In genomic region chr2:221318751-221319150, GRCh38 we compare ENCODE assay signal across 16 cellular contexts.
DNase-seq lines count a peak whose midpoint lies in the region; ATAC-seq, FAIRE-seq and TF ChIP-seq lines count a peak whose summit lies in the region.
"Had no signal": no experiment of that assay in that cellular context is flagged by ENCODE, and none has a peak within 500 bp of the region (broad histone marks: within the 10 kb centered on the region; RNA-seq: fewer than 3 reads in every experiment).

No MANE protein-coding gene starts in this region.

- H3K9ac ChIP-seq in IMR-90 (ENCODE audit: low read depth, low read length) (no peak overlapping the region), kidney (ENCODE audit: low read length in 2 of 2) (no peak overlapping the region)

- no peaks in the 10 kb centered on the region for H4K20me1 ChIP-seq in IMR-90 (ENCODE audit: insufficient read depth, low read length)

- H3K4me3 ChIP-seq in IMR-90 (ENCODE audit: insufficient read depth, low read depth, low read length) (no peak overlapping the region), kidney (ENCODE audit: low read length in 2 of 2) (no peak overlapping the region)
- H3K4me3 ChIP-seq: A549 had no signal

- H2AK5ac ChIP-seq in IMR-90 (ENCODE audit: low read depth, low read length) = no peak overlapping the region

- TF ChIP-seq CTCF in IMR-90 (conservative IDR thresholded peaks at IDR 0.05; ENCODE audit: low read depth, low read length) (no peak), kidney (IDR thresholded peaks at IDR 0.05; ENCODE audit: borderline replicate concordance, extremely low read depth, insufficient read depth) (no peak)

- DNase-seq in EH (ENCODE audit: low read depth) = peak; percentile 47
- DNase-seq in IMR-90 = peak; percentile 1
- DNase-seq in myocyte (ENCODE audit: low read depth) = peak; percentile 73
- no peak for DNase-seq in kidney
- no peak for DNase-seq in NCI-H2196 (lab: John Stamatoyannopoulos, UW; ENCODE audit: unreplicated experiment)
- DNase-seq in iPS-NIHi7 (ENCODE audit: extremely low spot score) = no peak
- DNase-seq: AML-193; C1 segment of cervical spinal cord; Calu3; CD4-positive, alpha-beta T cell; DMS79; GDM1; HCEC 1CT; HFFc6 had no signal

- H3K14ac ChIP-seq in IMR-90 (replicated peaks; ENCODE audit: low read depth, low read length) = no peak overlapping the region

- no peak overlapping the region for H3K27ac ChIP-seq in IMR-90 (ENCODE audit: insufficient read depth, low read length)
- no peak overlapping the region for H3K27ac ChIP-seq in kidney (ENCODE audit: low read depth in 2 of 2, low read length in 2 of 2)
- H3K27ac ChIP-seq: A549 had no signal

- H3K27me3 ChIP-seq in IMR-90 (ENCODE audit: control insufficient read depth, insufficient read depth, low read length) = peaks cover 6% of the 10 kb centered on the region; the same call in 1 of the 2 replicates

- H4K5ac ChIP-seq in IMR-90 (ENCODE audit: low read depth, low read length) = no peak overlapping the region

- in situ Hi-C loops in IMR-90 (cut with MboI; ENCODE audit: low sequenced_read_pairs) = no loop called here

- no peak overlapping the region for H3K4ac ChIP-seq in IMR-90 (ENCODE audit: low read depth, low read length)

- FAIRE-seq in kidney (lab: Jason Lieb, UNC) = no peak
- FAIRE-seq: A549, GM19239 had no signal

- H3K4me2 ChIP-seq in IMR-90 (ENCODE audit: low read depth, low read length) = no peak overlapping the region
- H3K4me2 ChIP-seq: A549 had no signal

- H3K56ac ChIP-seq in IMR-90 (ENCODE audit: extremely low read depth, insufficient read depth, low read length) = no peak overlapping the region

- BruUV-seq in IMR-90 (replicated peaks; lab: Mats Ljungman, UMichigan) = no TSS peak

- H2BK20ac ChIP-seq in IMR-90 (ENCODE audit: low read depth, low read length) = no peak overlapping the region

- intact Hi-C loops in IMR-90 (cut with micrococcal nuclease) = no loop called here
- intact Hi-C loops in kidney (cut with DNase I) = no loop called here

- no peak for TF ChIP-seq RAD21 in IMR-90 (IDR thresholded peaks at IDR 0.05; ENCODE audit: low read length)

- ATAC-seq in IMR-90 (ENCODE audit: low read depth) = no peak
- ATAC-seq: A549 had no signal

- no peak for TF ChIP-seq POLR2A in IMR-90 (IDR thresholded peaks at IDR 0.05; ENCODE audit: low read depth, low read length)

- no CpG with 5 or more reads among the region's 3 CpGs for WGBS in IMR-90 (ENCODE audit: extremely low coverage in 2 of 2, insufficient read length in 1 of 2), 2 experiments

- no peak overlapping the region for H2BK120ac ChIP-seq in IMR-90 (ENCODE audit: low read depth, low read length)

- no peak overlapping the region for H3K23ac ChIP-seq in IMR-90 (ENCODE audit: low read depth, low read length)

- H3K18ac ChIP-seq in IMR-90 (ENCODE audit: low read depth, low read length) = no peak overlapping the region

- POLR2A ChIA-PET in IMR-90 (lab: Charles Lee; ENCODE audit: unreplicated experiment) = no interaction called here

- no peak overlapping the region for H4K8ac ChIP-seq in IMR-90 (ENCODE audit: low read depth in 2 of 2, low read length in 2 of 2)

- H2BK5ac ChIP-seq in IMR-90 (ENCODE audit: low read depth, low read length, poor library complexity, severe bottlenecking) = no peak overlapping the region

- H3K79me1 ChIP-seq in IMR-90 (ENCODE audit: low read depth in 1 of 2, low read length in 2 of 2) = no peaks in the 10 kb centered on the region

- H3K9me3 ChIP-seq in IMR-90 (ENCODE audit: control insufficient read depth, insufficient read depth, low read length) = no peaks in the 10 kb centered on the region
- H3K9me3 ChIP-seq in kidney (ENCODE audit: control insufficient read depth in 1 of 2, low read length in 2 of 2) = no peaks in the 10 kb centered on the region
- H3K9me3 ChIP-seq: A549 had no signal

- dilution Hi-C loops in IMR-90 (cut with HindIII; ENCODE audit: low sequenced_read_pairs, unreplicated experiment) = no loop called here

- no peak overlapping the region for H4K91ac ChIP-seq in IMR-90 (ENCODE audit: insufficient read depth, low read depth, low read length)

- H2AK9ac ChIP-seq in IMR-90 (replicated peaks; ENCODE audit: low read depth, low read length, poor library complexity) = no peak overlapping the region

- no peaks in the 10 kb centered on the region for H3K9me1 ChIP-seq in IMR-90 (ENCODE audit: insufficient read depth, low read length)

- H3K4me1 ChIP-seq in IMR-90 (ENCODE audit: control insufficient read depth, insufficient read depth, low read length) (no peaks in the 10 kb centered on the region), kidney (ENCODE audit: control insufficient read depth in 1 of 2, insufficient read depth in 1 of 2, low read depth in 1 of 2, low read length in 2 of 2) (no peaks in the 10 kb centered on the region)
- H3K4me1 ChIP-seq: A549 had no signal

- no peak overlapping the region for H2BK15ac ChIP-seq in IMR-90 (ENCODE audit: low read depth, low read length)

- CTCF ChIA-PET in IMR-90 (lab: Yijun Ruan, JAX) = no interaction called here

- H3K36me3 ChIP-seq in IMR-90 (ENCODE audit: control insufficient read depth, insufficient read depth, low read length) = no peaks in the 10 kb centered on the region
- no peaks in the 10 kb centered on the region for H3K36me3 ChIP-seq in kidney (ENCODE audit: control insufficient read depth in 1 of 2, insufficient read depth in 2 of 2, low read length in 2 of 2)

- no peak overlapping the region for H2AFZ ChIP-seq in IMR-90 (replicated peaks; ENCODE audit: low read length, poor library complexity)

TF ChIP-seq in IMR-90, 13 proteins besides CTCF, POLR2A, EP300 and RAD21:
- TF ChIP-seq MAZ (IDR thresholded peaks at IDR 0.05; ENCODE audit: borderline replicate concordance, low read depth, low read length) (no peak), MXI1 (IDR thresholded peaks at IDR 0.05; ENCODE audit: borderline replicate concordance, low read depth, low read length) (no peak), CEBPB (IDR thresholded peaks at IDR 0.05; ENCODE audit: low read depth, low read length) (no peak), NFE2L2 (IDR thresholded peaks at IDR 0.05; ENCODE audit: low read depth, low read length) (no peak)

Comparison
In these comparisons a context has a peak if more than half of its experiments do, and no peak if none do; other contexts are left out.
1. DNase-seq: peak in EH (single experiment), IMR-90 (single experiment) and myocyte (single experiment); none in kidney (single experiment), NCI-H2196 (single experiment) and iPS-NIHi7 (single experiment).